ENCODE assay signal across 1 cellular context in genomic region chr1:1398677-1399186, GRCh38.
A peak's percentile ranks its signal among the peaks of the same experiment; 100 is the strongest.
TF ChIP-seq lines count a peak whose summit lies in the region.

No MANE protein-coding gene starts in this region.

TF ChIP-seq in H1, 55 proteins besides CTCF, POLR2A, EP300 and RAD21:
- TF ChIP-seq, protein P1, sequence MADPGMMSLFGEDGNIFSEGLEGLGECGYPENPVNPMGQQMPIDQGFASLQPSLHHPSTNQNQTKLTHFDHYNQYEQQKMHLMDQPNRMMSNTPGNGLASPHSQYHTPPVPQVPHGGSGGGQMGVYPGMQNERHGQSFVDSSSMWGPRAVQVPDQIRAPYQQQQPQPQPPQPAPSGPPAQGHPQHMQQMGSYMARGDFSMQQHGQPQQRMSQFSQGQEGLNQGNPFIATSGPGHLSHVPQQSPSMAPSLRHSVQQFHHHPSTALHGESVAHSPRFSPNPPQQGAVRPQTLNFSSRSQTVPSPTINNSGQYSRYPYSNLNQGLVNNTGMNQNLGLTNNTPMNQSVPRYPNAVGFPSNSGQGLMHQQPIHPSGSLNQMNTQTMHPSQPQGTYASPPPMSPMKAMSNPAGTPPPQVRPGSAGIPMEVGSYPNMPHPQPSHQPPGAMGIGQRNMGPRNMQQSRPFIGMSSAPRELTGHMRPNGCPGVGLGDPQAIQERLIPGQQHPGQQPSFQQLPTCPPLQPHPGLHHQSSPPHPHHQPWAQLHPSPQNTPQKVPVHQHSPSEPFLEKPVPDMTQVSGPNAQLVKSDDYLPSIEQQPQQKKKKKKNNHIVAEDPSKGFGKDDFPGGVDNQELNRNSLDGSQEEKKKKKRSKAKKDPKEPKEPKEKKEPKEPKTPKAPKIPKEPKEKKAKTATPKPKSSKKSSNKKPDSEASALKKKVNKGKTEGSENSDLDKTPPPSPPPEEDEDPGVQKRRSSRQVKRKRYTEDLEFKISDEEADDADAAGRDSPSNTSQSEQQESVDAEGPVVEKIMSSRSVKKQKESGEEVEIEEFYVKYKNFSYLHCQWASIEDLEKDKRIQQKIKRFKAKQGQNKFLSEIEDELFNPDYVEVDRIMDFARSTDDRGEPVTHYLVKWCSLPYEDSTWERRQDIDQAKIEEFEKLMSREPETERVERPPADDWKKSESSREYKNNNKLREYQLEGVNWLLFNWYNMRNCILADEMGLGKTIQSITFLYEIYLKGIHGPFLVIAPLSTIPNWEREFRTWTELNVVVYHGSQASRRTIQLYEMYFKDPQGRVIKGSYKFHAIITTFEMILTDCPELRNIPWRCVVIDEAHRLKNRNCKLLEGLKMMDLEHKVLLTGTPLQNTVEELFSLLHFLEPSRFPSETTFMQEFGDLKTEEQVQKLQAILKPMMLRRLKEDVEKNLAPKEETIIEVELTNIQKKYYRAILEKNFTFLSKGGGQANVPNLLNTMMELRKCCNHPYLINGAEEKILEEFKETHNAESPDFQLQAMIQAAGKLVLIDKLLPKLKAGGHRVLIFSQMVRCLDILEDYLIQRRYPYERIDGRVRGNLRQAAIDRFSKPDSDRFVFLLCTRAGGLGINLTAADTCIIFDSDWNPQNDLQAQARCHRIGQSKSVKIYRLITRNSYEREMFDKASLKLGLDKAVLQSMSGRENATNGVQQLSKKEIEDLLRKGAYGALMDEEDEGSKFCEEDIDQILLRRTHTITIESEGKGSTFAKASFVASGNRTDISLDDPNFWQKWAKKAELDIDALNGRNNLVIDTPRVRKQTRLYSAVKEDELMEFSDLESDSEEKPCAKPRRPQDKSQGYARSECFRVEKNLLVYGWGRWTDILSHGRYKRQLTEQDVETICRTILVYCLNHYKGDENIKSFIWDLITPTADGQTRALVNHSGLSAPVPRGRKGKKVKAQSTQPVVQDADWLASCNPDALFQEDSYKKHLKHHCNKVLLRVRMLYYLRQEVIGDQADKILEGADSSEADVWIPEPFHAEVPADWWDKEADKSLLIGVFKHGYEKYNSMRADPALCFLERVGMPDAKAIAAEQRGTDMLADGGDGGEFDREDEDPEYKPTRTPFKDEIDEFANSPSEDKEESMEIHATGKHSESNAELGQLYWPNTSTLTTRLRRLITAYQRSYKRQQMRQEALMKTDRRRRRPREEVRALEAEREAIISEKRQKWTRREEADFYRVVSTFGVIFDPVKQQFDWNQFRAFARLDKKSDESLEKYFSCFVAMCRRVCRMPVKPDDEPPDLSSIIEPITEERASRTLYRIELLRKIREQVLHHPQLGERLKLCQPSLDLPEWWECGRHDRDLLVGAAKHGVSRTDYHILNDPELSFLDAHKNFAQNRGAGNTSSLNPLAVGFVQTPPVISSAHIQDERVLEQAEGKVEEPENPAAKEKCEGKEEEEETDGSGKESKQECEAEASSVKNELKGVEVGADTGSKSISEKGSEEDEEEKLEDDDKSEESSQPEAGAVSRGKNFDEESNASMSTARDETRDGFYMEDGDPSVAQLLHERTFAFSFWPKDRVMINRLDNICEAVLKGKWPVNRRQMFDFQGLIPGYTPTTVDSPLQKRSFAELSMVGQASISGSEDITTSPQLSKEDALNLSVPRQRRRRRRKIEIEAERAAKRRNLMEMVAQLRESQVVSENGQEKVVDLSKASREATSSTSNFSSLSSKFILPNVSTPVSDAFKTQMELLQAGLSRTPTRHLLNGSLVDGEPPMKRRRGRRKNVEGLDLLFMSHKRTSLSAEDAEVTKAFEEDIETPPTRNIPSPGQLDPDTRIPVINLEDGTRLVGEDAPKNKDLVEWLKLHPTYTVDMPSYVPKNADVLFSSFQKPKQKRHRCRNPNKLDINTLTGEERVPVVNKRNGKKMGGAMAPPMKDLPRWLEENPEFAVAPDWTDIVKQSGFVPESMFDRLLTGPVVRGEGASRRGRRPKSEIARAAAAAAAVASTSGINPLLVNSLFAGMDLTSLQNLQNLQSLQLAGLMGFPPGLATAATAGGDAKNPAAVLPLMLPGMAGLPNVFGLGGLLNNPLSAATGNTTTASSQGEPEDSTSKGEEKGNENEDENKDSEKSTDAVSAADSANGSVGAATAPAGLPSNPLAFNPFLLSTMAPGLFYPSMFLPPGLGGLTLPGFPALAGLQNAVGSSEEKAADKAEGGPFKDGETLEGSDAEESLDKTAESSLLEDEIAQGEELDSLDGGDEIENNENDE (IDR thresholded peaks at IDR 0.05; ENCODE audit: insufficient replicate concordance, low read length), result no peak
- 0 out of 4 replicates have a peak, but pooled peaks of 1 of the 2 experiments have one; percentile 26 for TF ChIP-seq SIN3A (conservative IDR thresholded peaks at IDR 0.05 in 1 of 2, IDR thresholded peaks at IDR 0.05 in 1 of 2; ENCODE audit: low read depth in 1 of 2, low read length in 2 of 2)
- TF ChIP-seq HDAC6 (IDR thresholded peaks at IDR 0.05; ENCODE audit: low read depth, low read length), result no peak
- TF ChIP-seq HDAC2 (IDR thresholded peaks at IDR 0.05; ENCODE audit: borderline replicate concordance in 1 of 2, low read depth in 2 of 2, low read length in 2 of 2), result 0 out of 4 replicates have a peak, but pooled peaks of 1 of the 2 experiments have one; percentile 8
- peak; percentile 42 for TF ChIP-seq ASH2L (IDR thresholded peaks at IDR 0.05; ENCODE audit: low read length)
